In the genomic region with DNA sequence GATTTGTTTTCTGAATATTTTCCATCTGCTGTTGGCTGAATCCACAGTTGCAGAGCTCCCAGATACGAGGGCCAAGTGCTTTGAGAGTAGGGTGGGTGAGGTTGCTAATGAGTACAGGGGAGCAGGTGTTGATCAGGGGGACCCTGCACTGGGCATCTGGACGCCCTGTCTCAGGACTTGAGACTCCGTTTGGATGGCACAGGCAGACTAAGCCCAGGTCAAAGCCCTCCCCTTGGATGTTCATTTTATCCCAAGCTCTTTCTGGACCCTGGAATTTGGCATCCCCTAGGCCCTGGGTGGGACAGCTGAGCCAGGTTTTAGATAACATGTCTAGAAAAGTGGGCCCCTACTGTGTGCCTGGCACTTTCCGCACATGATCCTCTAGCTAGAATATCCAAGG, we compare ENCODE assay signal across 27 cellular contexts. TPM values are rescaled to one million over a fixed set of nuclear protein-coding genes. Genes with fewer than 3 reads are reported as not detected.
"Had no signal": no experiment of that assay in that cellular context is flagged by ENCODE, and none has a peak within 500 bp of the region (broad histone marks: within the 10 kb centered on the region; RNA-seq: fewer than 3 reads in every experiment).

No MANE protein-coding gene starts in this region.

- H3K36me3 ChIP-seq: SJCRH30 had no signal

- H3K4me1 Mint-ChIP-seq: activated naive CD4-positive, alpha-beta T cell treated with anti-CD3 and anti-CD28 coated beads, Interleukin-2, amount 10 ng/mL, durations not matched to agents 7 days and 5 days; activated naive CD8-positive, alpha-beta T cell treated with anti-CD3 and anti-CD28 coated beads, Interleukin-2, amount 50 U/mL, for 24 hours had no signal

- DNase-seq: activated CD4-positive, alpha-beta T cell treated with anti-CD3 and anti-CD28 coated beads, Interleukin-2, amount 50 U/mL, for 1 hour; activated CD8-positive, alpha-beta memory T cell treated with anti-CD3 and anti-CD28 coated beads, Interleukin-2, amount 50 U/mL, for 48 hours; activated CD8-positive, alpha-beta T cell treated with anti-CD3 and anti-CD28 coated beads for 36 hours; activated effector memory CD4-positive, alpha-beta T cell treated with Interleukin-2 at 50 U/mL for 16 hours; activated naive CD4-positive, alpha-beta T cell treated with anti-CD3 and anti-CD28 coated beads, Interleukin-2, amount 10 ng/mL, durations not matched to agents 7 days and 5 days; activated naive CD8-positive, alpha-beta T cell treated with anti-CD3 and anti-CD28 coated beads, Interleukin-2, amount 50 U/mL, for 24 hours; anterior cingulate cortex; caudate nucleus; MM.1S; MV-4-11; NCI-H1092; NCI-H1436 treated with DMSO at 0.1 percent for 48 hours; NCI-H1694 treated with DMSO at 0.1 percent for 48 hours; NCI-H2029; NCI-H345; NCI-H524 treated with DMSO at 0.1 percent for 48 hours; SHP77; SJCRH30 had no signal

- H3K4me3 Mint-ChIP-seq: activated CD8-positive, alpha-beta T cell treated with anti-CD3 and anti-CD28 coated beads for 36 hours; activated naive CD4-positive, alpha-beta T cell treated with anti-CD3 and anti-CD28 coated beads, Interleukin-2, amount 10 ng/mL, durations not matched to agents 7 days and 5 days; activated naive CD8-positive, alpha-beta T cell; activated naive CD8-positive, alpha-beta T cell treated with anti-CD3 and anti-CD28 coated beads, Interleukin-2, amount 50 U/mL, for 24 hours; brain; T-helper 2 cell treated with Interferon-gamma antibody and Interleukin-4, amounts not matched to agents 5 μg/mL and 100 μg/mL, for 36 hours had no signal

- H3K9me3 ChIP-seq: SJCRH30 had no signal

- ATAC-seq: activated CD8-positive, alpha-beta T cell treated with anti-CD3 and anti-CD28 coated beads for 36 hours; activated naive CD8-positive, alpha-beta T cell treated with anti-CD3 and anti-CD28 coated beads, Interleukin-2, amount 50 U/mL, for 24 hours; Panc1 had no signal

- H3K27me3 ChIP-seq: SJCRH30 had no signal

- H3K4me1 ChIP-seq: SJCRH30 had no signal

- H3K4me3 ChIP-seq: SJCRH30, SK-N-MC had no signal

- H3K27ac Mint-ChIP-seq: activated CD8-positive, alpha-beta T cell treated with anti-CD3 and anti-CD28 coated beads for 36 hours; activated naive CD4-positive, alpha-beta T cell treated with anti-CD3 and anti-CD28 coated beads, Interleukin-2, amount 10 ng/mL, durations not matched to agents 7 days and 5 days; activated naive CD8-positive, alpha-beta T cell; activated naive CD8-positive, alpha-beta T cell treated with anti-CD3 and anti-CD28 coated beads, Interleukin-2, amount 50 U/mL, for 24 hours; T-helper 2 cell treated with Interferon-gamma antibody and Interleukin-4, amounts not matched to agents 5 μg/mL and 100 μg/mL, for 36 hours had no signal

- H3K36me3 Mint-ChIP-seq: activated naive CD4-positive, alpha-beta T cell treated with anti-CD3 and anti-CD28 coated beads, Interleukin-2, amount 10 ng/mL, durations not matched to agents 7 days and 5 days; activated naive CD8-positive, alpha-beta T cell; brain had no signal

- H3K27ac ChIP-seq: KMS-11, SJCRH30, SK-N-MC had no signal

RNA-seq across cellular contexts. Expression of a gene that starts 12.1 kb away (rescaled TPM):
- total RNA-seq: bronchial epithelial cell, NCI-H460, RPMI7951, SJCRH30 had no signal

RNA-seq across cellular contexts. Expression of a gene that starts 49.6 kb away (rescaled TPM):
- total RNA-seq: NCI-H460 had no signal
